10 cellular contexts compared by ENCODE assay signal in the genomic region with DNA sequence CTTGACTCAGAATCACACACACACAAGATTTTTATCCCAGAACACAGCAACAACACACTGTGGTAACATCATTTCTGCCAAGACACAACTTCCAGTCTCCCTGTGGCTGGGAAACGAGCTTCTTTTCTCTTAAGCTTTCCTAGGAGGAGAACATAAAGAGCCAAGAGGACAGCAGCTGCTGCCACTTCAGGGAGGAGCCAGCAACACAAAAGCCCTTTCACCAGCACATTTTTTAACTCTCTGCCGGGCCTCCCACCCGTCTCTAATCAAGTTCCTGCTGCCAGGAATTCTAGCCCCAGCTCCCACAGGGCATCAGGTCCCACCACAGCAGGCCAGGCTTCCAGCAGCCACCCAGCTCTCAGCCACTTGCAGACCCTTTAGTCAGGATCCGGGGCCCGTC. TPM values are rescaled to one million over a fixed set of nuclear protein-coding genes. Genes with fewer than 3 reads are reported as not detected.
A peak's percentile ranks its signal among the peaks of the same experiment; 100 is the strongest.
DNase-seq lines count a peak whose midpoint lies in the region; ATAC-seq and TF ChIP-seq lines count a peak whose summit lies in the region.
"Had no signal": no experiment of that assay in that cellular context is flagged by ENCODE, and none has a peak within 500 bp of the region (broad histone marks: within the 10 kb centered on the region; RNA-seq: fewer than 3 reads in every experiment).

No MANE protein-coding gene starts in this region.

- no peak for TF ChIP-seq POLR2A in erythroblast (IDR thresholded peaks at IDR 0.05; ENCODE audit: low read length)

- H3K36me3 ChIP-seq in ACC112 (ENCODE audit: insufficient read depth, low read length) (0 out of 2 replicates have a peak, but pooled peaks cover 8% of the 10 kb centered on the region), PC-3 (ENCODE audit: low read depth, low read length) (no peaks in the 10 kb centered on the region; the same call in 1 of the 2 replicates), muscle layer of duodenum (ENCODE audit: control insufficient read depth in 1 of 2, insufficient read depth in 2 of 2, low read length in 2 of 2) (peaks cover 0 to 10% of the 10 kb centered on the region in 2 donors)

- H3K79me2 ChIP-seq in ACC112 (ENCODE audit: control insufficient read depth, insufficient read depth, low read length, unreplicated experiment): peaks cover 76% of the 10 kb centered on the region
- peaks cover 100% of the 10 kb centered on the region for H3K79me2 ChIP-seq in PC-3 (ENCODE audit: low read length)

- no peak overlapping the region for H3K4me2 ChIP-seq in PC-3 (ENCODE audit: low read length)

- no peak for TF ChIP-seq CTCF in PC-3 (conservative IDR thresholded peaks at IDR 0.05; ENCODE audit: low read depth, low read length)
- no peak for TF ChIP-seq CTCF in fibroblast of mammary gland (conservative IDR thresholded peaks at IDR 0.05; ENCODE audit: control insufficient read depth, insufficient read depth, low read depth, low read length)

- H3F3A ChIP-seq in PC-3 (ENCODE audit: low read length, unreplicated experiment): no peaks in the 10 kb centered on the region

- peaks cover 11% of the 10 kb centered on the region for H3K9me3 Mint-ChIP-seq in activated T-helper 17 cell treated with anti-CD3 and anti-CD28 coated beads, Interleukin-2, amount 50 U/mL, for 72 hours

- H3K9me2 ChIP-seq in PC-3 (replicated peaks; ENCODE audit: low read length): no peaks in the 10 kb centered on the region

- H3K27ac ChIP-seq in ACC112 (ENCODE audit: low read depth, low read length): peak overlapping the region; percentile 81
- H3K27ac ChIP-seq in PC-3 (ENCODE audit: low read length): peak overlapping the region; percentile 25
- peak overlapping the region; percentile 70 for H3K27ac ChIP-seq in muscle layer of duodenum (ENCODE audit: low read length)

- H3K4me3 ChIP-seq in ACC112 (ENCODE audit: low read depth, low read length): peak overlapping the region; percentile 63
- no peak overlapping the region for H3K4me3 ChIP-seq in PC-3 (ENCODE audit: low read length)
- no peak overlapping the region for H3K4me3 ChIP-seq in fibroblast of mammary gland (ENCODE audit: control insufficient read depth, low read depth, low read length)
- H3K4me3 ChIP-seq in muscle layer of duodenum (ENCODE audit: low read depth in 1 of 2, low read length in 2 of 2): no peak overlapping the region

- H3K4me1 ChIP-seq in ACC112 (ENCODE audit: control insufficient read depth, insufficient read depth, low read length, unreplicated experiment) (peaks cover 16% of the 10 kb centered on the region), PC-3 (ENCODE audit: insufficient read depth, low read length) (peaks cover 12% of the 10 kb centered on the region), muscle layer of duodenum (ENCODE audit: control insufficient read depth in 1 of 2, insufficient read depth in 2 of 2, low read length in 2 of 2) (peaks cover 16 to 29% of the 10 kb centered on the region in 2 donors)

- no TSS peak for BruUV-seq in PC-3 (replicated peaks; lab: Mats Ljungman, UMichigan)

- intact Hi-C loops in PC-3 (cut with micrococcal nuclease): no loop called here

- H3K9ac ChIP-seq in PC-3 (ENCODE audit: low read length): no peak overlapping the region

- no peak overlapping the region for H2AFZ ChIP-seq in ACC112 (ENCODE audit: low read length, unreplicated experiment)
- H2AFZ ChIP-seq in PC-3 (ENCODE audit: low read length): no peak overlapping the region

- no peaks in the 10 kb centered on the region for H3K27me3 Mint-ChIP-seq in activated T-helper 17 cell treated with anti-CD3 and anti-CD28 coated beads, Interleukin-2, amount 50 U/mL, for 72 hours

- H3K4me1 Mint-ChIP-seq in activated T-helper 17 cell treated with anti-CD3 and anti-CD28 coated beads, Interleukin-2, amount 50 U/mL, for 72 hours: no peaks in the 10 kb centered on the region

- POLR2A ChIA-PET in PC-3 (lab: Charles Lee; ENCODE audit: unreplicated experiment): no interaction called here

- H3K27me3 ChIP-seq in ACC112 (ENCODE audit: insufficient read depth, low read length) (no peaks in the 10 kb centered on the region), PC-3 (ENCODE audit: low read length) (no peaks in the 10 kb centered on the region), muscle layer of duodenum (ENCODE audit: low read depth, low read length) (no peaks in the 10 kb centered on the region)

- DNase-seq in PC-3: no peak
- DNase-seq in fibroblast of mammary gland (ENCODE audit: low read depth): peak; percentile 64
- no peak for DNase-seq in HuH-7.5 (ENCODE audit: low spot score)
- no peak for DNase-seq in erythroblast (lab: John Stamatoyannopoulos, UW)
- no peak for DNase-seq in middle frontal gyrus (ENCODE audit: extremely low spot score, low spot score)
- DNase-seq: AML-193, dermis blood vessel endothelial cell had no signal

- CTCF ChIA-PET in PC-3 (lab: Charles Lee): no interaction called here

- H3K4me3 Mint-ChIP-seq in activated T-helper 17 cell treated with anti-CD3 and anti-CD28 coated beads, Interleukin-2, amount 50 U/mL, for 72 hours: no peak overlapping the region

- no peak overlapping the region for H3K27ac Mint-ChIP-seq in activated T-helper 17 cell treated with anti-CD3 and anti-CD28 coated beads, Interleukin-2, amount 50 U/mL, for 72 hours

- H3K36me3 Mint-ChIP-seq in activated T-helper 17 cell treated with anti-CD3 and anti-CD28 coated beads, Interleukin-2, amount 50 U/mL, for 72 hours (ENCODE audit: low read depth): no peaks in the 10 kb centered on the region

- H3K9me3 ChIP-seq in PC-3 (ENCODE audit: low read length) (no peaks in the 10 kb centered on the region), muscle layer of duodenum (ENCODE audit: control insufficient read depth in 1 of 2, low read length in 2 of 2) (no peaks in the 10 kb centered on the region)

- peaks cover 11% of the 10 kb centered on the region; the same call in 1 of the 2 replicates for H4K20me1 ChIP-seq in PC-3 (ENCODE audit: low read length)

- peak; percentile 38 for ATAC-seq in PC-3
- no peak for ATAC-seq in activated T-helper 17 cell treated with anti-CD3 and anti-CD28 coated beads, Interleukin-2, amount 50 U/mL, for 72 hours (replicated peaks)

RNA-seq across cellular contexts. Expression of a gene that starts 22.4 kb away (rescaled TPM):
- total RNA-seq in PC-3 (2014; rRNA removed): 91.1 and 92.4 TPM in 2 replicates
- not detected for total RNA-seq in activated T-helper 17 cell treated with anti-CD3 and anti-CD28 coated beads, Interleukin-2, amount 50 U/mL, for 72 hours

Comparison
In these comparisons a context has a peak if more than half of its experiments do, and no peak if none do; other contexts are left out.
1. H3K27ac ChIP-seq: peak in every context shown above with its lines; median percentile 81 in ACC112; 70 in muscle layer of duodenum; 25 in PC-3.
2. RNA of a gene that starts 22.4 kb away (total RNA-seq): 91.1 to 92.4 TPM in PC-3; not detected in activated T-helper 17 cell treated with anti-CD3 and anti-CD28 coated beads, Interleukin-2, amount 50 U/mL, for 72 hours; every median in the first group is over 10 times any median in the second.